ENCODE assay signal across 1 cellular context in the genomic region with DNA sequence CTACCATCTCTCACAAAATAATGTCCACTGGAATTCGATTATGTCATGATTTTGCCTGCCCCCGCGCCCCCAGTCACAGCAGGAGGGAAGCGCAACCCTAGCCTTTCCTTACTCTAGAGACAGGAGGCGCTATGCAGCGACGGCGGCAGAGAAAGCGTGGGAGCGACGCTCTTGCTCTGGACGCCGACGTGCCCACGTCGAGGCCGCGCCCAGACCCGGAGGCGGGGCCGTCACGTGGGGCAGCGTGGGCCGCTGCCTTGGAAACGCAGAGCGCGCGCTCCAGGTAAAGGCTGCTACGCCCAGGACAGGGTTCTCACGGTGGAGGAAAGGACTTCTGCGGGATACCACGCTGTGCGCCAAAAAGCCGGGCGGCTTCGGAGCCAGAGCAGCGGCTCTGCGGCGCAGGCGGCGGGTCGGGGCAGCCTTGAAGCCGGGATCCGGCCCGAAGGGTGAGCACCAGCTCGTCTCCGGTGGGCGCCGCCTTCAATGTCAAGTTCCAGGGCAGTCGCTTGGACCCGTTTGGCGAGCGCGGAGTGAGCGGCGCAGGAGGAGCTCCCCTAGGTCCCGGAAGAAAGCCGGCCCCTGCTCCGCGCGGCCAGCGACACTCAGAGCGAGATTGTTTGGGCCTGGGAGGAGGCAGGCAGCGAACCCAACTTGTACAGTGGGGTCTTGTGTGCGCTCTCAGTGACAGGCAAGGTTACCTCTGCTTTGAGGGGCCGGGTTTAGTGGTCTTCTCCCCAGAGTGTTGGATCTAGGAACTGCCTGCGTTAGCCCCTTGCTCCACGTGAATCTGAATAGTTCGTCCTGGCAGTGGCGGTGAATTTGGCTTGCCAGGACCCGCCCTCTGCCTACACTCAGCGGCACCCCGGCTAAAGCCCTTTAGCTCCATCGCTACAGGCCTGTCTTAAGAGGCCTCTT.
A peak's percentile ranks its signal among the peaks of the same experiment; 100 is the strongest.
TF ChIP-seq lines count a peak whose summit lies in the region.

No MANE protein-coding gene starts in this region.

TF ChIP-seq in HEK293, 187 proteins besides CTCF, POLR2A, EP300 and RAD21 (continued from another document and continues in another):
- TF ChIP-seq, protein P1, sequence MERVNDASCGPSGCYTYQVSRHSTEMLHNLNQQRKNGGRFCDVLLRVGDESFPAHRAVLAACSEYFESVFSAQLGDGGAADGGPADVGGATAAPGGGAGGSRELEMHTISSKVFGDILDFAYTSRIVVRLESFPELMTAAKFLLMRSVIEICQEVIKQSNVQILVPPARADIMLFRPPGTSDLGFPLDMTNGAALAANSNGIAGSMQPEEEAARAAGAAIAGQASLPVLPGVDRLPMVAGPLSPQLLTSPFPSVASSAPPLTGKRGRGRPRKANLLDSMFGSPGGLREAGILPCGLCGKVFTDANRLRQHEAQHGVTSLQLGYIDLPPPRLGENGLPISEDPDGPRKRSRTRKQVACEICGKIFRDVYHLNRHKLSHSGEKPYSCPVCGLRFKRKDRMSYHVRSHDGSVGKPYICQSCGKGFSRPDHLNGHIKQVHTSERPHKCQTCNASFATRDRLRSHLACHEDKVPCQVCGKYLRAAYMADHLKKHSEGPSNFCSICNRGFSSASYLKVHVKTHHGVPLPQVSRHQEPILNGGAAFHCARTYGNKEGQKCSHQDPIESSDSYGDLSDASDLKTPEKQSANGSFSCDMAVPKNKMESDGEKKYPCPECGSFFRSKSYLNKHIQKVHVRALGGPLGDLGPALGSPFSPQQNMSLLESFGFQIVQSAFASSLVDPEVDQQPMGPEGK (tag by site-specific recombination; IDR thresholded peaks at IDR 0.05): peak; percentile 96
- TF ChIP-seq ZNF184 (tag by site-specific recombination; IDR thresholded peaks at IDR 0.05) (peak; percentile 72; the same call in 1 of the 2 replicates), OSR2 (tag by site-specific recombination; IDR thresholded peaks at IDR 0.05) (0 out of 2 replicates have a peak, but pooled peaks have one; percentile 7), ZNF670 (tag by site-specific recombination; IDR thresholded peaks at IDR 0.05; ENCODE audit: low read depth) (no peak), ZNF76 (tag by site-specific recombination; IDR thresholded peaks at IDR 0.05; ENCODE audit: borderline replicate concordance, low read depth) (peak; percentile 14; the same call in 1 of the 2 replicates), MEIS1 (CRISPR knock-in tag; IDR thresholded peaks at IDR 0.05; ENCODE audit: borderline replicate concordance) (no peak), ZNF785 (tag by site-specific recombination; IDR thresholded peaks at IDR 0.05) (peak; percentile 48; the same call in 1 of the 2 replicates), ZNF747 (tag by site-specific recombination; IDR thresholded peaks at IDR 0.05) (no peak), ZNF707 (tag by site-specific recombination; IDR thresholded peaks at IDR 0.05) (no peak), ZNF341 (tag by site-specific recombination; IDR thresholded peaks at IDR 0.05; ENCODE audit: low read depth) (no peak), ZNF211 (tag by site-specific recombination; IDR thresholded peaks at IDR 0.05; ENCODE audit: low read depth) (no peak), ZBTB17 (tag by site-specific recombination; IDR thresholded peaks at IDR 0.05) (peak; percentile 78), ZIC2 (tag by site-specific recombination; IDR thresholded peaks at IDR 0.05) (peak; percentile 63), ZNF146 (tag by site-specific recombination; IDR thresholded peaks at IDR 0.05) (no peak), ZNF664 (tag by site-specific recombination; IDR thresholded peaks at IDR 0.05) (no peak), ZNF791 (tag by site-specific recombination; IDR thresholded peaks at IDR 0.05) (no peak), YY1 (tag by site-specific recombination; IDR thresholded peaks at IDR 0.05) (no peak), ZNF112 (tag by site-specific recombination; IDR thresholded peaks at IDR 0.05) (no peak), ZNF350 (tag by site-specific recombination; IDR thresholded peaks at IDR 0.05) (no peak), ZNF555 (tag by site-specific recombination; conservative IDR thresholded peaks at IDR 0.05) (no peak), ZNF548 (tag by site-specific recombination; IDR thresholded peaks at IDR 0.05) (no peak), SALL2 (tag by site-specific recombination; IDR thresholded peaks at IDR 0.05; ENCODE audit: borderline replicate concordance) (no peak), ZNF544 (tag by site-specific recombination; IDR thresholded peaks at IDR 0.05) (no peak), GLI4 (tag by site-specific recombination; IDR thresholded peaks at IDR 0.05) (no peak), ZNF777 (tag by site-specific recombination; IDR thresholded peaks at IDR 0.05; ENCODE audit: borderline replicate concordance) (peak; percentile 77; the same call in 1 of the 2 replicates), BCL11A (tag by site-specific recombination; IDR thresholded peaks at IDR 0.05; ENCODE audit: low read depth) (no peak), ZNF202 (tag by site-specific recombination; IDR thresholded peaks at IDR 0.05; ENCODE audit: borderline replicate concordance) (no peak), ZNF366 (tag by site-specific recombination; conservative IDR thresholded peaks at IDR 0.05) (no peak), ZNF292 (tag by site-specific recombination; IDR thresholded peaks at IDR 0.05; ENCODE audit: borderline replicate concordance, low read depth) (no peak), ZNF449 (tag by site-specific recombination; IDR thresholded peaks at IDR 0.05) (0 out of 2 replicates have a peak, but pooled peaks have one; percentile 58), ZNF654 (tag by site-specific recombination; IDR thresholded peaks at IDR 0.05; ENCODE audit: low read depth) (no peak), ZNF157 (tag by site-specific recombination; IDR thresholded peaks at IDR 0.05) (no peak), ZNF37A (tag by site-specific recombination; IDR thresholded peaks at IDR 0.05) (no peak), ZNF488 (tag by site-specific recombination; IDR thresholded peaks at IDR 0.05) (no peak), SCRT2 (tag by site-specific recombination; IDR thresholded peaks at IDR 0.05) (no peak), ZNF701 (tag by site-specific recombination; IDR thresholded peaks at IDR 0.05) (no peak), ZNF558 (tag by site-specific recombination; IDR thresholded peaks at IDR 0.05) (no peak)
- TF ChIP-seq, protein P2, sequence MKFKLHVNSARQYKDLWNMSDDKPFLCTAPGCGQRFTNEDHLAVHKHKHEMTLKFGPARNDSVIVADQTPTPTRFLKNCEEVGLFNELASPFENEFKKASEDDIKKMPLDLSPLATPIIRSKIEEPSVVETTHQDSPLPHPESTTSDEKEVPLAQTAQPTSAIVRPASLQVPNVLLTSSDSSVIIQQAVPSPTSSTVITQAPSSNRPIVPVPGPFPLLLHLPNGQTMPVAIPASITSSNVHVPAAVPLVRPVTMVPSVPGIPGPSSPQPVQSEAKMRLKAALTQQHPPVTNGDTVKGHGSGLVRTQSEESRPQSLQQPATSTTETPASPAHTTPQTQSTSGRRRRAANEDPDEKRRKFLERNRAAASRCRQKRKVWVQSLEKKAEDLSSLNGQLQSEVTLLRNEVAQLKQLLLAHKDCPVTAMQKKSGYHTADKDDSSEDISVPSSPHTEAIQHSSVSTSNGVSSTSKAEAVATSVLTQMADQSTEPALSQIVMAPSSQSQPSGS (tag by site-specific recombination; IDR thresholded peaks at IDR 0.05; ENCODE audit: low read depth): peak; percentile 90
- TF ChIP-seq, protein P3, sequence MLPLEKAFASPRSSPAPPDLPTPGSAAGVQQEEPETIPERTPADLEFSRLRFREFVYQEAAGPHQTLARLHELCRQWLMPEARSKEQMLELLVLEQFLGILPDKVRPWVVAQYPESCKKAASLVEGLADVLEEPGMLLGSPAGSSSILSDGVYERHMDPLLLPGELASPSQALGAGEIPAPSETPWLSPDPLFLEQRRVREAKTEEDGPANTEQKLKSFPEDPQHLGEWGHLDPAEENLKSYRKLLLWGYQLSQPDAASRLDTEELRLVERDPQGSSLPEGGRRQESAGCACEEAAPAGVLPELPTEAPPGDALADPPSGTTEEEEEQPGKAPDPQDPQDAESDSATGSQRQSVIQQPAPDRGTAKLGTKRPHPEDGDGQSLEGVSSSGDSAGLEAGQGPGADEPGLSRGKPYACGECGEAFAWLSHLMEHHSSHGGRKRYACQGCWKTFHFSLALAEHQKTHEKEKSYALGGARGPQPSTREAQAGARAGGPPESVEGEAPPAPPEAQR (tag by site-specific recombination; IDR thresholded peaks at IDR 0.05): no peak
- TF ChIP-seq, protein P4, sequence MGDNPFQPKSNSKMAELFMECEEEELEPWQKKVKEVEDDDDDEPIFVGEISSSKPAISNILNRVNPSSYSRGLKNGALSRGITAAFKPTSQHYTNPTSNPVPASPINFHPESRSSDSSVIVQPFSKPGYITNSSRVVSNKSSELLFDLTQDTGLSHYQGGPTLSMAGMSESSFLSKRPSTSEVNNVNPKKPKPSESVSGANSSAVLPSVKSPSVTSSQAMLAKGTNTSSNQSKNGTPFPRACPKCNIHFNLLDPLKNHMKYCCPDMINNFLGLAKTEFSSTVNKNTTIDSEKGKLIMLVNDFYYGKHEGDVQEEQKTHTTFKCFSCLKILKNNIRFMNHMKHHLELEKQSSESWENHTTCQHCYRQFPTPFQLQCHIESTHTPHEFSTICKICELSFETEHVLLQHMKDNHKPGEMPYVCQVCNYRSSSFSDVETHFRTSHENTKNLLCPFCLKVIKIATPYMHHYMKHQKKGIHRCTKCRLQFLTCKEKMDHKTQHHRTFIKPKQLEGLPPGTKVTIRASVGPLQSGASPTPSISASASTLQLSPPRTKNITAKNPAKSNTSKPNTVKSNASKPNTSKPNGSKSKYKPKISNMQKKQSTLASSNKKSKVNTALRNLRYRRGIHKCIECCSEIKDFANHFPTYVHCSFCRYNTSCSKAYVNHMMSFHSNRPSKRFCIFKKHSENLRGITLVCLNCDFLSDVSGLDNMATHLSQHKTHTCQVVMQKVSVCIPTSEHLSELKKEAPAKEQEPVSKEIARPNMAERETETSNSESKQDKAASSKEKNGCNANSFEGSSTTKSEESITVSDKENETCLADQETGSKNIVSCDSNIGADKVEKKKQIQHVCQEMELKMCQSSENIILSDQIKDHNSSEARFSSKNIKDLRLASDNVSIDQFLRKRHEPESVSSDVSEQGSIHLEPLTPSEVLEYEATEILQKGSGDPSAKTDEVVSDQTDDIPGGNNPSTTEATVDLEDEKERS (tag by site-specific recombination; IDR thresholded peaks at IDR 0.05): no peak
- TF ChIP-seq, protein P5, sequence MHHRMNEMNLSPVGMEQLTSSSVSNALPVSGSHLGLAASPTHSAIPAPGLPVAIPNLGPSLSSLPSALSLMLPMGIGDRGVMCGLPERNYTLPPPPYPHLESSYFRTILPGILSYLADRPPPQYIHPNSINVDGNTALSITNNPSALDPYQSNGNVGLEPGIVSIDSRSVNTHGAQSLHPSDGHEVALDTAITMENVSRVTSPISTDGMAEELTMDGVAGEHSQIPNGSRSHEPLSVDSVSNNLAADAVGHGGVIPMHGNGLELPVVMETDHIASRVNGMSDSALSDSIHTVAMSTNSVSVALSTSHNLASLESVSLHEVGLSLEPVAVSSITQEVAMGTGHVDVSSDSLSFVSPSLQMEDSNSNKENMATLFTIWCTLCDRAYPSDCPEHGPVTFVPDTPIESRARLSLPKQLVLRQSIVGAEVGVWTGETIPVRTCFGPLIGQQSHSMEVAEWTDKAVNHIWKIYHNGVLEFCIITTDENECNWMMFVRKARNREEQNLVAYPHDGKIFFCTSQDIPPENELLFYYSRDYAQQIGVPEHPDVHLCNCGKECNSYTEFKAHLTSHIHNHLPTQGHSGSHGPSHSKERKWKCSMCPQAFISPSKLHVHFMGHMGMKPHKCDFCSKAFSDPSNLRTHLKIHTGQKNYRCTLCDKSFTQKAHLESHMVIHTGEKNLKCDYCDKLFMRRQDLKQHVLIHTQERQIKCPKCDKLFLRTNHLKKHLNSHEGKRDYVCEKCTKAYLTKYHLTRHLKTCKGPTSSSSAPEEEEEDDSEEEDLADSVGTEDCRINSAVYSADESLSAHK (tag by site-specific recombination; IDR thresholded peaks at IDR 0.05): no peak
- TF ChIP-seq, protein P6, sequence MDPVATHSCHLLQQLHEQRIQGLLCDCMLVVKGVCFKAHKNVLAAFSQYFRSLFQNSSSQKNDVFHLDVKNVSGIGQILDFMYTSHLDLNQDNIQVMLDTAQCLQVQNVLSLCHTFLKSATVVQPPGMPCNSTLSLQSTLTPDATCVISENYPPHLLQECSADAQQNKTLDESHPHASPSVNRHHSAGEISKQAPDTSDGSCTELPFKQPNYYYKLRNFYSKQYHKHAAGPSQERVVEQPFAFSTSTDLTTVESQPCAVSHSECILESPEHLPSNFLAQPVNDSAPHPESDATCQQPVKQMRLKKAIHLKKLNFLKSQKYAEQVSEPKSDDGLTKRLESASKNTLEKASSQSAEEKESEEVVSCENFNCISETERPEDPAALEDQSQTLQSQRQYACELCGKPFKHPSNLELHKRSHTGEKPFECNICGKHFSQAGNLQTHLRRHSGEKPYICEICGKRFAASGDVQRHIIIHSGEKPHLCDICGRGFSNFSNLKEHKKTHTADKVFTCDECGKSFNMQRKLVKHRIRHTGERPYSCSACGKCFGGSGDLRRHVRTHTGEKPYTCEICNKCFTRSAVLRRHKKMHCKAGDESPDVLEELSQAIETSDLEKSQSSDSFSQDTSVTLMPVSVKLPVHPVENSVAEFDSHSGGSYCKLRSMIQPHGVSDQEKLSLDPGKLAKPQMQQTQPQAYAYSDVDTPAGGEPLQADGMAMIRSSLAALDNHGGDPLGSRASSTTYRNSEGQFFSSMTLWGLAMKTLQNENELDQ (tag by site-specific recombination; IDR thresholded peaks at IDR 0.05; ENCODE audit: low read depth): no peak
